14 cellular contexts compared by ENCODE assay signal in the genomic region with DNA sequence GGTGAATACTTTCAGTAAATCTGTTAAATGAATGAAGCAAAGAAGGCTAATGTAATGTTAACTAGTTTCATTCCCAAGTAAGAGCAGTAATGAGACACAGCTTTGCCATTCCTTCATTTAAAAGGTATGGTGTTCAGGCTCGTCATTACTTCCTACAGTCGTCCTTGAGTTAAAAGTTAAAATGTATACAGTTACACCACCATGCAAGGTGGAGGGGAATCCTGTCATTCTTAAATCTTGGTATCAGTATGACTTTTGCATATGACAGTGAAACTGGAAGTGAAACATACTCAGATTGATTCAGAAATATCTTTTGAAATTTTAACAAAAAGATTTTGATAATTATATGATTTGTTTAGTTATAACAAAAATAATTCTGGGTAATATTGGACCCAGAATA. TPM values are rescaled to one million over a fixed set of nuclear protein-coding genes. Genes with fewer than 3 reads are reported as not detected.
A peak's percentile ranks its signal among the peaks of the same experiment; 100 is the strongest.
DNase-seq lines count a peak whose midpoint lies in the region; ATAC-seq and TF ChIP-seq lines count a peak whose summit lies in the region.
"Had no signal": no experiment of that assay in that cellular context is flagged by ENCODE, and none has a peak within 500 bp of the region (broad histone marks: within the 10 kb centered on the region; RNA-seq: fewer than 3 reads in every experiment).

No MANE protein-coding gene starts in this region.

- no peak for DNase-seq in activated CD4-positive, alpha-beta T cell treated with anti-CD3 and anti-CD28 coated beads for 36 hours
- DNase-seq in activated CD4-positive, alpha-beta T cell treated with anti-CD3 and anti-CD28 coated beads for 4 hours, result no peak
- DNase-seq in progenitor cell of endocrine pancreas (ENCODE audit: low spot score, unreplicated experiment) (no peak), lower lobe of right lung (no peak), NOMO-1 treated with dmso at 0.1 percent for 144 hours (lab: John Stamatoyannopoulos, UW; ENCODE audit: unreplicated experiment) (no peak)
- no peak for DNase-seq in activated naive CD4-positive, alpha-beta T cell (lab: John Stamatoyannopoulos, UW)
- DNase-seq: 8988T; GM23248; Karpas-422; NCI-H345; stimulated activated CD4-positive, alpha-beta T cell treated with anti-CD3 and anti-CD28 coated beads, Interleukin-2, amount 100 ng/mL, for 24 hours had no signal

- no peak overlapping the region for H3K4me3 Mint-ChIP-seq in activated CD4-positive, alpha-beta T cell treated with anti-CD3 and anti-CD28 coated beads for 36 hours
- H3K4me3 Mint-ChIP-seq in progenitor cell of endocrine pancreas (ENCODE audit: low read depth), result no peak overlapping the region

- CTCF ChIA-PET in activated CD4-positive, alpha-beta T cell treated with anti-CD3 and anti-CD28 coated beads for 36 hours (lab: Charles Lee), result no interaction called here

- TF ChIP-seq CTCF in progenitor cell of endocrine pancreas (IDR thresholded peaks at IDR 0.05; ENCODE audit: unreplicated experiment) (no peak), lower lobe of right lung (IDR thresholded peaks at IDR 0.05) (no peak)

- peak; percentile 86 for ATAC-seq in activated CD4-positive, alpha-beta T cell treated with anti-CD3 and anti-CD28 coated beads for 36 hours
- ATAC-seq in GM21528 (IDR thresholded peaks at IDR 0.05; ENCODE audit: low FRiP score, unreplicated experiment) (peak; percentile 98), HG03103 (IDR thresholded peaks at IDR 0.05; ENCODE audit: low read depth, unreplicated experiment) (peak; percentile 77), lower lobe of right lung (no peak)

- intact Hi-C loops in activated CD4-positive, alpha-beta T cell treated with anti-CD3 and anti-CD28 coated beads for 36 hours (cut with DNase I, micrococcal nuclease), result loop anchor here in 1 of 2 experiments (1.0 kb wide), 1 partner anchor 17 kb away; no protein-coding TSS in a partner anchor
- intact Hi-C loops in lower lobe of right lung (cut with DNase I), result no loop called here

- no peaks in the 10 kb centered on the region for H3K27me3 Mint-ChIP-seq in activated CD4-positive, alpha-beta T cell treated with anti-CD3 and anti-CD28 coated beads for 36 hours
- no peaks in the 10 kb centered on the region for H3K27me3 Mint-ChIP-seq in progenitor cell of endocrine pancreas

- peaks cover 100% of the 10 kb centered on the region for H3K36me3 ChIP-seq in lower lobe of right lung

- H3K9me3 Mint-ChIP-seq in activated CD4-positive, alpha-beta T cell treated with anti-CD3 and anti-CD28 coated beads for 36 hours (ENCODE audit: low read depth), result no peaks in the 10 kb centered on the region
- H3K9me3 Mint-ChIP-seq in progenitor cell of endocrine pancreas (ENCODE audit: low read depth), result no peaks in the 10 kb centered on the region

- H3K27ac ChIP-seq in lower lobe of right lung, result no peak overlapping the region
- H3K27ac ChIP-seq: GM23248, neutrophil had no signal

- peaks cover 72% of the 10 kb centered on the region for H3K36me3 Mint-ChIP-seq in activated CD4-positive, alpha-beta T cell treated with anti-CD3 and anti-CD28 coated beads for 36 hours (ENCODE audit: low read depth)
- peaks cover 53% of the 10 kb centered on the region for H3K36me3 Mint-ChIP-seq in progenitor cell of endocrine pancreas (ENCODE audit: insufficient read depth)

- H3K9me3 ChIP-seq in lower lobe of right lung, result no peaks in the 10 kb centered on the region
- H3K9me3 ChIP-seq: neutrophil had no signal

- H3K4me1 Mint-ChIP-seq in activated CD4-positive, alpha-beta T cell treated with anti-CD3 and anti-CD28 coated beads for 36 hours, result peaks cover 15% of the 10 kb centered on the region
- no peaks in the 10 kb centered on the region for H3K4me1 Mint-ChIP-seq in progenitor cell of endocrine pancreas (ENCODE audit: low read depth)

- no peak overlapping the region for H3K4me3 ChIP-seq in lower lobe of right lung
- H3K4me3 ChIP-seq: GM23248 had no signal

- H3K27ac Mint-ChIP-seq in activated CD4-positive, alpha-beta T cell treated with anti-CD3 and anti-CD28 coated beads for 36 hours, result peak overlapping the region; percentile 69
- peak overlapping the region; percentile 7 for H3K27ac Mint-ChIP-seq in progenitor cell of endocrine pancreas

- no peaks in the 10 kb centered on the region for H3K4me1 ChIP-seq in lower lobe of right lung

- H3K27me3 ChIP-seq in lower lobe of right lung (ENCODE audit: low read depth), result no peaks in the 10 kb centered on the region
- H3K27me3 ChIP-seq: neutrophil had no signal

- POLR2A ChIA-PET in activated CD4-positive, alpha-beta T cell treated with anti-CD3 and anti-CD28 coated beads for 36 hours (lab: Charles Lee), result no interaction called here

RNA-seq across cellular contexts. Expression of a gene that starts 25.9 kb away (rescaled TPM):
- total RNA-seq in activated CD4-positive, alpha-beta T cell treated with anti-CD3 and anti-CD28 coated beads for 36 hours, result 10 to 100 TPM; 49.3 to 52.9 TPM
- total RNA-seq in progenitor cell of endocrine pancreas (49.0 and 49.3 TPM in 2 replicates), lower lobe of right lung (92.9 TPM)

RNA-seq across cellular contexts. Expression of a gene that starts 26.0 kb away (rescaled TPM):
- 1 to 10 TPM; 9.2 to 9.6 TPM for total RNA-seq in activated CD4-positive, alpha-beta T cell treated with anti-CD3 and anti-CD28 coated beads for 36 hours
- total RNA-seq in progenitor cell of endocrine pancreas, result 9.4 and 11.1 TPM in 2 replicates
- 9.4 TPM for total RNA-seq in lower lobe of right lung

RNA-seq across cellular contexts. Expression of a gene that starts 43.9 kb away (rescaled TPM):
- not detected for total RNA-seq in activated CD4-positive, alpha-beta T cell treated with anti-CD3 and anti-CD28 coated beads for 36 hours
- 2.1 and 2.8 TPM in 2 replicates for total RNA-seq in progenitor cell of endocrine pancreas
- 10.7 TPM for total RNA-seq in lower lobe of right lung

Comparison
In these comparisons a context has a peak if more than half of its experiments do, and no peak if none do; other contexts are left out.
1. ATAC-seq: peak in activated CD4-positive, alpha-beta T cell treated with anti-CD3 and anti-CD28 coated beads for 36 hours (single experiment), GM21528 (single experiment) and HG03103 (single experiment); none in lower lobe of right lung (0 of 2).